In genomic region chr1:164590592-164590991, GRCh38 we compare ENCODE assay signal across 2 cellular contexts.
TF ChIP-seq lines count a peak whose summit lies in the region.

No MANE protein-coding gene starts in this region.

TF ChIP-seq in IMR-90, 13 proteins besides CTCF, POLR2A, EP300 and RAD21:
- TF ChIP-seq BHLHE40 (IDR thresholded peaks at IDR 0.05; ENCODE audit: low read depth, low read length): no peak
- TF ChIP-seq RCOR1 (IDR thresholded peaks at IDR 0.05; ENCODE audit: insufficient replicate concordance, low read length): no peak
- TF ChIP-seq NFE2L2 (IDR thresholded peaks at IDR 0.05; ENCODE audit: low read depth, low read length): no peak
- no peak for TF ChIP-seq RFX5 (IDR thresholded peaks at IDR 0.05; ENCODE audit: low read depth, low read length)
- TF ChIP-seq MAFK (IDR thresholded peaks at IDR 0.05; ENCODE audit: low read depth, low read length): no peak
- no peak for TF ChIP-seq CHD1 (IDR thresholded peaks at IDR 0.05; ENCODE audit: low read depth, low read length)
- TF ChIP-seq, protein P1, sequence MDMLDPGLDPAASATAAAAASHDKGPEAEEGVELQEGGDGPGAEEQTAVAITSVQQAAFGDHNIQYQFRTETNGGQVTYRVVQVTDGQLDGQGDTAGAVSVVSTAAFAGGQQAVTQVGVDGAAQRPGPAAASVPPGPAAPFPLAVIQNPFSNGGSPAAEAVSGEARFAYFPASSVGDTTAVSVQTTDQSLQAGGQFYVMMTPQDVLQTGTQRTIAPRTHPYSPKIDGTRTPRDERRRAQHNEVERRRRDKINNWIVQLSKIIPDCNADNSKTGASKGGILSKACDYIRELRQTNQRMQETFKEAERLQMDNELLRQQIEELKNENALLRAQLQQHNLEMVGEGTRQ (IDR thresholded peaks at IDR 0.05; ENCODE audit: low read depth, low read length): no peak
- TF ChIP-seq, protein P2, sequence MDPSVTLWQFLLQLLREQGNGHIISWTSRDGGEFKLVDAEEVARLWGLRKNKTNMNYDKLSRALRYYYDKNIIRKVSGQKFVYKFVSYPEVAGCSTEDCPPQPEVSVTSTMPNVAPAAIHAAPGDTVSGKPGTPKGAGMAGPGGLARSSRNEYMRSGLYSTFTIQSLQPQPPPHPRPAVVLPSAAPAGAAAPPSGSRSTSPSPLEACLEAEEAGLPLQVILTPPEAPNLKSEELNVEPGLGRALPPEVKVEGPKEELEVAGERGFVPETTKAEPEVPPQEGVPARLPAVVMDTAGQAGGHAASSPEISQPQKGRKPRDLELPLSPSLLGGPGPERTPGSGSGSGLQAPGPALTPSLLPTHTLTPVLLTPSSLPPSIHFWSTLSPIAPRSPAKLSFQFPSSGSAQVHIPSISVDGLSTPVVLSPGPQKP (IDR thresholded peaks at IDR 0.05; ENCODE audit: borderline replicate concordance, low read depth, low read length): no peak
TF ChIP-seq in IMR-90: peak in this region for 0.

TF ChIP-seq in H1, 55 proteins besides CTCF, POLR2A, EP300 and RAD21:
- TF ChIP-seq EGR1 (IDR thresholded peaks at IDR 0.05; ENCODE audit: borderline replicate concordance, low read depth, low read length) (no peak), KDM5A (IDR thresholded peaks at IDR 0.05; ENCODE audit: low read length) (no peak), CREB1 (IDR thresholded peaks at IDR 0.05) (no peak), KDM4A (IDR thresholded peaks at IDR 0.05; ENCODE audit: low read depth, low read length, severe bottlenecking) (no peak), POLR2AphosphoS5 (IDR thresholded peaks at IDR 0.05; ENCODE audit: low read depth, low read length) (no peak), TAF7 (optimal IDR thresholded peaks at IDR 0.05; ENCODE audit: borderline replicate concordance, low read depth, low read length) (no peak), EZH2 (IDR thresholded peaks at IDR 0.05; ENCODE audit: low read depth, low read length, severe bottlenecking) (no peak), SIX5 (IDR thresholded peaks at IDR 0.05; ENCODE audit: low read depth, low read length) (no peak), POU5F1 (IDR thresholded peaks at IDR 0.05; ENCODE audit: low read depth, low read length) (no peak), RFX5 (IDR thresholded peaks at IDR 0.05; ENCODE audit: borderline replicate concordance, low read depth, low read length) (no peak), NRF1 (IDR thresholded peaks at IDR 0.05; ENCODE audit: low read depth, low read length) (no peak), CHD2 (IDR thresholded peaks at IDR 0.05; ENCODE audit: low read length) (no peak), ZNF274 (IDR thresholded peaks at IDR 0.05; ENCODE audit: borderline replicate concordance, extremely low read depth, low read length) (no peak), TEAD4 (IDR thresholded peaks at IDR 0.05; ENCODE audit: low read depth, low read length) (no peak), YY1 (IDR thresholded peaks at IDR 0.05; ENCODE audit: low read depth, low read length) (no peak), CBX8 (IDR thresholded peaks at IDR 0.05; ENCODE audit: borderline replicate concordance, low read depth, low read length) (no peak)
- TF ChIP-seq, protein P3, sequence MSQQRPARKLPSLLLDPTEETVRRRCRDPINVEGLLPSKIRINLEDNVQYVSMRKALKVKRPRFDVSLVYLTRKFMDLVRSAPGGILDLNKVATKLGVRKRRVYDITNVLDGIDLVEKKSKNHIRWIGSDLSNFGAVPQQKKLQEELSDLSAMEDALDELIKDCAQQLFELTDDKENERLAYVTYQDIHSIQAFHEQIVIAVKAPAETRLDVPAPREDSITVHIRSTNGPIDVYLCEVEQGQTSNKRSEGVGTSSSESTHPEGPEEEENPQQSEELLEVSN (IDR thresholded peaks at IDR 0.05): no peak
- TF ChIP-seq, protein P4, sequence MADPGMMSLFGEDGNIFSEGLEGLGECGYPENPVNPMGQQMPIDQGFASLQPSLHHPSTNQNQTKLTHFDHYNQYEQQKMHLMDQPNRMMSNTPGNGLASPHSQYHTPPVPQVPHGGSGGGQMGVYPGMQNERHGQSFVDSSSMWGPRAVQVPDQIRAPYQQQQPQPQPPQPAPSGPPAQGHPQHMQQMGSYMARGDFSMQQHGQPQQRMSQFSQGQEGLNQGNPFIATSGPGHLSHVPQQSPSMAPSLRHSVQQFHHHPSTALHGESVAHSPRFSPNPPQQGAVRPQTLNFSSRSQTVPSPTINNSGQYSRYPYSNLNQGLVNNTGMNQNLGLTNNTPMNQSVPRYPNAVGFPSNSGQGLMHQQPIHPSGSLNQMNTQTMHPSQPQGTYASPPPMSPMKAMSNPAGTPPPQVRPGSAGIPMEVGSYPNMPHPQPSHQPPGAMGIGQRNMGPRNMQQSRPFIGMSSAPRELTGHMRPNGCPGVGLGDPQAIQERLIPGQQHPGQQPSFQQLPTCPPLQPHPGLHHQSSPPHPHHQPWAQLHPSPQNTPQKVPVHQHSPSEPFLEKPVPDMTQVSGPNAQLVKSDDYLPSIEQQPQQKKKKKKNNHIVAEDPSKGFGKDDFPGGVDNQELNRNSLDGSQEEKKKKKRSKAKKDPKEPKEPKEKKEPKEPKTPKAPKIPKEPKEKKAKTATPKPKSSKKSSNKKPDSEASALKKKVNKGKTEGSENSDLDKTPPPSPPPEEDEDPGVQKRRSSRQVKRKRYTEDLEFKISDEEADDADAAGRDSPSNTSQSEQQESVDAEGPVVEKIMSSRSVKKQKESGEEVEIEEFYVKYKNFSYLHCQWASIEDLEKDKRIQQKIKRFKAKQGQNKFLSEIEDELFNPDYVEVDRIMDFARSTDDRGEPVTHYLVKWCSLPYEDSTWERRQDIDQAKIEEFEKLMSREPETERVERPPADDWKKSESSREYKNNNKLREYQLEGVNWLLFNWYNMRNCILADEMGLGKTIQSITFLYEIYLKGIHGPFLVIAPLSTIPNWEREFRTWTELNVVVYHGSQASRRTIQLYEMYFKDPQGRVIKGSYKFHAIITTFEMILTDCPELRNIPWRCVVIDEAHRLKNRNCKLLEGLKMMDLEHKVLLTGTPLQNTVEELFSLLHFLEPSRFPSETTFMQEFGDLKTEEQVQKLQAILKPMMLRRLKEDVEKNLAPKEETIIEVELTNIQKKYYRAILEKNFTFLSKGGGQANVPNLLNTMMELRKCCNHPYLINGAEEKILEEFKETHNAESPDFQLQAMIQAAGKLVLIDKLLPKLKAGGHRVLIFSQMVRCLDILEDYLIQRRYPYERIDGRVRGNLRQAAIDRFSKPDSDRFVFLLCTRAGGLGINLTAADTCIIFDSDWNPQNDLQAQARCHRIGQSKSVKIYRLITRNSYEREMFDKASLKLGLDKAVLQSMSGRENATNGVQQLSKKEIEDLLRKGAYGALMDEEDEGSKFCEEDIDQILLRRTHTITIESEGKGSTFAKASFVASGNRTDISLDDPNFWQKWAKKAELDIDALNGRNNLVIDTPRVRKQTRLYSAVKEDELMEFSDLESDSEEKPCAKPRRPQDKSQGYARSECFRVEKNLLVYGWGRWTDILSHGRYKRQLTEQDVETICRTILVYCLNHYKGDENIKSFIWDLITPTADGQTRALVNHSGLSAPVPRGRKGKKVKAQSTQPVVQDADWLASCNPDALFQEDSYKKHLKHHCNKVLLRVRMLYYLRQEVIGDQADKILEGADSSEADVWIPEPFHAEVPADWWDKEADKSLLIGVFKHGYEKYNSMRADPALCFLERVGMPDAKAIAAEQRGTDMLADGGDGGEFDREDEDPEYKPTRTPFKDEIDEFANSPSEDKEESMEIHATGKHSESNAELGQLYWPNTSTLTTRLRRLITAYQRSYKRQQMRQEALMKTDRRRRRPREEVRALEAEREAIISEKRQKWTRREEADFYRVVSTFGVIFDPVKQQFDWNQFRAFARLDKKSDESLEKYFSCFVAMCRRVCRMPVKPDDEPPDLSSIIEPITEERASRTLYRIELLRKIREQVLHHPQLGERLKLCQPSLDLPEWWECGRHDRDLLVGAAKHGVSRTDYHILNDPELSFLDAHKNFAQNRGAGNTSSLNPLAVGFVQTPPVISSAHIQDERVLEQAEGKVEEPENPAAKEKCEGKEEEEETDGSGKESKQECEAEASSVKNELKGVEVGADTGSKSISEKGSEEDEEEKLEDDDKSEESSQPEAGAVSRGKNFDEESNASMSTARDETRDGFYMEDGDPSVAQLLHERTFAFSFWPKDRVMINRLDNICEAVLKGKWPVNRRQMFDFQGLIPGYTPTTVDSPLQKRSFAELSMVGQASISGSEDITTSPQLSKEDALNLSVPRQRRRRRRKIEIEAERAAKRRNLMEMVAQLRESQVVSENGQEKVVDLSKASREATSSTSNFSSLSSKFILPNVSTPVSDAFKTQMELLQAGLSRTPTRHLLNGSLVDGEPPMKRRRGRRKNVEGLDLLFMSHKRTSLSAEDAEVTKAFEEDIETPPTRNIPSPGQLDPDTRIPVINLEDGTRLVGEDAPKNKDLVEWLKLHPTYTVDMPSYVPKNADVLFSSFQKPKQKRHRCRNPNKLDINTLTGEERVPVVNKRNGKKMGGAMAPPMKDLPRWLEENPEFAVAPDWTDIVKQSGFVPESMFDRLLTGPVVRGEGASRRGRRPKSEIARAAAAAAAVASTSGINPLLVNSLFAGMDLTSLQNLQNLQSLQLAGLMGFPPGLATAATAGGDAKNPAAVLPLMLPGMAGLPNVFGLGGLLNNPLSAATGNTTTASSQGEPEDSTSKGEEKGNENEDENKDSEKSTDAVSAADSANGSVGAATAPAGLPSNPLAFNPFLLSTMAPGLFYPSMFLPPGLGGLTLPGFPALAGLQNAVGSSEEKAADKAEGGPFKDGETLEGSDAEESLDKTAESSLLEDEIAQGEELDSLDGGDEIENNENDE (IDR thresholded peaks at IDR 0.05; ENCODE audit: insufficient replicate concordance, low read length): no peak
